23 cellular contexts compared by ENCODE assay signal in the genomic region with DNA sequence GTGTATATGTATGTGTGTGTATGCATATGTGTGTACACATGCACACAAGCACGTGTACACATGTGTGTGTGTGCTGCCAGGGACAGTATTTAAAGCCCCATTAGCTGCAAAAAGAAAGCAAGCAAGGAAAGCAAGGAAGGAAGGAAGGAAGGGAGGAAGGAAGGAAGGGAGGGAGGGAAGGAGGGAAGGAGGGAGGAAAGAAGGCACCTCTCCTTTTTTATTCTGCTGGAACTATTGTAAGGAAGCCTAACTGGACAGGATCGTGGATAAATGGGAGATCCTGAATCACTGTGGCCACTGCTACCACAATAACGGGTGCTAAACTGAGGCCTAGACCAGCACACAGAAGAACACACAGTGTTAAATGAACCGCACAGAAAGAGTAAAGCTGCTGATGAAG. TPM values are rescaled to one million over a fixed set of nuclear protein-coding genes. Genes with fewer than 3 reads are reported as not detected.
A peak's percentile ranks its signal among the peaks of the same experiment; 100 is the strongest.
DNase-seq lines count a peak whose midpoint lies in the region; ATAC-seq and TF ChIP-seq lines count a peak whose summit lies in the region.
"Had no signal": no experiment of that assay in that cellular context is flagged by ENCODE, and none has a peak within 500 bp of the region (broad histone marks: within the 10 kb centered on the region; RNA-seq: fewer than 3 reads in every experiment).

No MANE protein-coding gene starts in this region.

- no peaks in the 10 kb centered on the region for H3K4me1 Mint-ChIP-seq in activated CD8-positive, alpha-beta memory T cell treated with anti-CD3 and anti-CD28 coated beads, Interleukin-2, amount 10 ng/mL, durations not matched to agents 7 days and 5 days
- H3K4me1 Mint-ChIP-seq: CD4-positive, alpha-beta memory T cell; CD4-positive, CD25-positive, alpha-beta regulatory T cell; CD8-positive, alpha-beta memory T cell had no signal

- H3K27ac Mint-ChIP-seq in activated CD8-positive, alpha-beta memory T cell treated with anti-CD3 and anti-CD28 coated beads, Interleukin-2, amount 10 ng/mL, durations not matched to agents 7 days and 5 days = no peak overlapping the region
- H3K27ac Mint-ChIP-seq: CD14-positive monocyte; CD4-positive, alpha-beta memory T cell; CD4-positive, CD25-positive, alpha-beta regulatory T cell; CD8-positive, alpha-beta memory T cell had no signal

- H2BK5ac ChIP-seq in mesendoderm (ENCODE audit: low read length) = no peak overlapping the region

- no peak overlapping the region for H4K8ac ChIP-seq in mesendoderm (ENCODE audit: low read depth, low read length)

- H3K27ac ChIP-seq in HEK293 (ENCODE audit: extremely low read depth, low read depth, low read length) = no peak overlapping the region
- no peak overlapping the region for H3K27ac ChIP-seq in mesendoderm (ENCODE audit: low read depth, low read length)
- H3K27ac ChIP-seq: BLaER1 had no signal

- ATAC-seq in activated CD8-positive, alpha-beta memory T cell treated with anti-CD3 and anti-CD28 coated beads, Interleukin-2, amount 10 ng/mL, durations not matched to agents 7 days and 5 days = no peak
- ATAC-seq: GM12878 had no signal

- H3K4me1 ChIP-seq in HEK293 (ENCODE audit: control insufficient read depth, insufficient read depth, low read length) = no peaks in the 10 kb centered on the region
- no peaks in the 10 kb centered on the region for H3K4me1 ChIP-seq in mesendoderm (ENCODE audit: control insufficient read depth, low read depth, low read length)
- H3K4me1 ChIP-seq: BE2C had no signal

- no peak overlapping the region for H3K18ac ChIP-seq in mesendoderm (ENCODE audit: low read length)

- no peaks in the 10 kb centered on the region for H3K79me2 ChIP-seq in mesendoderm (ENCODE audit: control insufficient read depth, insufficient read depth, low read length)

- H3K9ac ChIP-seq in mesendoderm (ENCODE audit: low read length) = no peak overlapping the region
- H3K9ac ChIP-seq: BLaER1 had no signal

- H3K9me3 Mint-ChIP-seq in activated CD8-positive, alpha-beta memory T cell treated with anti-CD3 and anti-CD28 coated beads, Interleukin-2, amount 10 ng/mL, durations not matched to agents 7 days and 5 days (ENCODE audit: low read depth) = no peaks in the 10 kb centered on the region
- H3K9me3 Mint-ChIP-seq: CD4-positive, alpha-beta memory T cell; CD8-positive, alpha-beta memory T cell had no signal

- POLR2A ChIA-PET in HEK293 (lab: Yijun Ruan, JAX) = no interaction called here

- CTCF ChIA-PET in HEK293 (lab: Yijun Ruan, JAX) = interaction anchor here (0.6 to 1.0 kb wide), 2 partner anchors 15 to 47 kb away, joined by 3 read pairs; no protein-coding TSS in a partner anchor
- CTCF ChIA-PET in activated CD8-positive, alpha-beta memory T cell treated with anti-CD3 and anti-CD28 coated beads, Interleukin-2, amount 10 ng/mL, durations not matched to agents 7 days and 5 days (lab: Charles Lee) = no interaction called here

- H3K4me3 ChIP-seq in HEK293 (ENCODE audit: low read depth, low read length) (no peak overlapping the region), mesendoderm (ENCODE audit: low read length) (no peak overlapping the region)
- H3K4me3 ChIP-seq: BLaER1, GM12878 had no signal

- no peak overlapping the region for H2BK120ac ChIP-seq in mesendoderm (ENCODE audit: low read depth, low read length)

- no peak overlapping the region for H3K4ac ChIP-seq in mesendoderm (ENCODE audit: low read depth, low read length)

- no peaks in the 10 kb centered on the region for H3K9me3 ChIP-seq in HEK293 (ENCODE audit: control insufficient read depth, insufficient read depth, low read depth, low read length)
- H3K9me3 ChIP-seq: BE2C, BLaER1 had no signal

- H3K27me3 ChIP-seq in mesendoderm (ENCODE audit: insufficient read depth, low read length, poor library complexity) = no peaks in the 10 kb centered on the region
- H3K27me3 ChIP-seq: BE2C, BLaER1 had no signal

- no peaks in the 10 kb centered on the region for H3K27me3 Mint-ChIP-seq in activated CD8-positive, alpha-beta memory T cell treated with anti-CD3 and anti-CD28 coated beads, Interleukin-2, amount 10 ng/mL, durations not matched to agents 7 days and 5 days

- WGBS in mesendoderm (ENCODE audit: extremely low coverage, insufficient coverage, low lambda C conversion rate) = no CpG with 5 or more reads among the region's 4 CpGs

- DNase-seq in inferior parietal cortex (ENCODE audit: extremely low spot score) (peak; percentile 1), mesendoderm (no peak), GM19240 (ENCODE audit: insufficient read length, low spot score) (no peak)
- no peak for DNase-seq in activated CD8-positive, alpha-beta memory T cell treated with anti-CD3 and anti-CD28 coated beads, Interleukin-2, amount 10 ng/mL, durations not matched to agents 7 days and 5 days
- DNase-seq: 8988T; ACHN; BE2C; C1 segment of cervical spinal cord; CD4-positive, alpha-beta memory T cell; CD4-positive, CD25-positive, alpha-beta regulatory T cell; CD8-positive, alpha-beta memory T cell; COR-L47; DMS 273 treated with DMSO at 0.1 percent for 48 hours; DMS153; DMS53; DMS79; DND-41; EL; GDM1 had no signal

- no peaks in the 10 kb centered on the region for H3K79me1 ChIP-seq in mesendoderm (ENCODE audit: low read length)

- H3K36me3 ChIP-seq in HEK293 (ENCODE audit: control insufficient read depth in 2 of 2, insufficient read depth in 1 of 2, low read length in 2 of 2) (peaks cover 0 to 8% of the 10 kb centered on the region in 2 experiments; a peak in 2 of 3 replicates), mesendoderm (ENCODE audit: control insufficient read depth, insufficient read depth, low read length) (no peaks in the 10 kb centered on the region)
- H3K36me3 ChIP-seq: BE2C, BLaER1 had no signal

- no peak for TF ChIP-seq CTCF in HEK293 (tag by site-specific recombination; IDR thresholded peaks at IDR 0.05)

- peak overlapping the region; percentile 66 for H3K23ac ChIP-seq in mesendoderm (ENCODE audit: low read length)

- no peak overlapping the region for H4K5ac ChIP-seq in mesendoderm (ENCODE audit: low read length)

- no peak overlapping the region for H3K4me3 Mint-ChIP-seq in activated CD8-positive, alpha-beta memory T cell treated with anti-CD3 and anti-CD28 coated beads, Interleukin-2, amount 10 ng/mL, durations not matched to agents 7 days and 5 days
- H3K4me3 Mint-ChIP-seq: CD14-positive monocyte; CD4-positive, alpha-beta memory T cell; CD4-positive, CD25-positive, alpha-beta regulatory T cell; CD8-positive, alpha-beta memory T cell had no signal

- no peaks in the 10 kb centered on the region for H3K36me3 Mint-ChIP-seq in activated CD8-positive, alpha-beta memory T cell treated with anti-CD3 and anti-CD28 coated beads, Interleukin-2, amount 10 ng/mL, durations not matched to agents 7 days and 5 days
- H3K36me3 Mint-ChIP-seq: CD4-positive, alpha-beta memory T cell; CD4-positive, CD25-positive, alpha-beta regulatory T cell had no signal

- H3K4me2 ChIP-seq in mesendoderm (ENCODE audit: low read length) = no peak overlapping the region
- H3K4me2 ChIP-seq: BLaER1 had no signal

- H3K56ac ChIP-seq in mesendoderm (ENCODE audit: low read length) = no peak overlapping the region

- no peak overlapping the region for H2AK5ac ChIP-seq in mesendoderm (ENCODE audit: low read length)

- no peak overlapping the region for H2BK15ac ChIP-seq in mesendoderm (replicated peaks; ENCODE audit: low read depth)

TF ChIP-seq in HEK293, 187 proteins besides CTCF, POLR2A, EP300 and RAD21:
- no peak for TF ChIP-seq ZNF558 (tag by site-specific recombination; IDR thresholded peaks at IDR 0.05)
- TF ChIP-seq ZNF366 (tag by site-specific recombination; conservative IDR thresholded peaks at IDR 0.05) = peak; percentile 62
- TF ChIP-seq ZNF184 (tag by site-specific recombination; IDR thresholded peaks at IDR 0.05) = no peak

RNA-seq across cellular contexts. Expression of a gene that starts 15.6 kb away (rescaled TPM):
- 0.66 TPM for polyA plus RNA-seq in mesendoderm (2013, experiment 1 of 2)
- 0.77 TPM for polyA plus RNA-seq in mesendoderm (2013, experiment 2 of 2)
- under 1 TPM; 0.14 to 0.23 TPM for total RNA-seq in activated CD8-positive, alpha-beta memory T cell treated with anti-CD3 and anti-CD28 coated beads, Interleukin-2, amount 10 ng/mL, durations not matched to agents 7 days and 5 days
- polyA plus RNA-seq: CD4-positive, alpha-beta memory T cell; CD4-positive, CD25-positive, alpha-beta regulatory T cell; CD8-positive, alpha-beta memory T cell had no signal
